Comparison of ENCODE assay signal across 2 cellular contexts in the genomic region with DNA sequence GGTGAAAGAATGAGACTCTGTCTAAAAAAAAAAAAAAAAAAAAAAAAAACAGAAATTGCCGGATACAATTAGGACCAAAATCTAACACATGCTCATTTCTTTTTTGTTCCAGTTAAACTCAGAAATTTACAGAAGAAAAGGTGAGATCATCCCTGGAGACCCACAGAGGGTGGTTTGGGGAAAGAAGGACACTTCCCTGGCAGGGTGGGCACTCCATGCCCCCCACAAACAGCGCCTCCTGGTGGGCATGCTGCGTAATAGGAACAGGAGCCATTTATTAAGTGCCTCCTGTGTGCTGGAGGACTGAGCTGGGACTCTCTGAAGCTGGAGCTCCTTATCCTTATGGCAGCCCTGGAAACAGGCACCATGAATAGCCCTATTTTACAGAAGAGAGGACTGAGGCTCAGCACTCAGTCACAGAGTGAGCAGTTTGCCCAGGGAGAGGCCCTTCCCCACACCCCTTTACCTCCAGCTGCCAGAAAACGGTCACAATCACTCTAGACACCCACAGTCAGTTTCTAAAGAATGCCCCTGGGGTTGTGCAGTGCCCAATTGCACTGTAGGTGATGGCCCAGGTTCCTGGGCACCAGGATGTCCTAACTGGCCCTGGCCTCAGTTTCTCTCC.
TF ChIP-seq lines count a peak whose summit lies in the region.

No MANE protein-coding gene starts in this region.

TF ChIP-seq in HEK293, 187 proteins besides CTCF, POLR2A, EP300 and RAD21 (continued from another document and continues in another):
- TF ChIP-seq ZNF518A (tag by site-specific recombination; conservative IDR thresholded peaks at IDR 0.05; ENCODE audit: low read depth) (no peak), ZNF501 (tag by site-specific recombination; IDR thresholded peaks at IDR 0.05) (no peak), ZNF639 (tag by site-specific recombination; IDR thresholded peaks at IDR 0.05) (no peak), ZNF544 (tag by site-specific recombination; IDR thresholded peaks at IDR 0.05) (no peak), ZNF585B (tag by site-specific recombination; IDR thresholded peaks at IDR 0.05) (no peak), ZNF837 (tag by site-specific recombination; IDR thresholded peaks at IDR 0.05) (no peak), ZNF561 (tag by site-specific recombination; IDR thresholded peaks at IDR 0.05; ENCODE audit: borderline replicate concordance) (0 out of 2 replicates have a peak, but pooled peaks have one; percentile 34), ZNF629 (tag by site-specific recombination; IDR thresholded peaks at IDR 0.05) (no peak), ZNF580 (tag by site-specific recombination; IDR thresholded peaks at IDR 0.05) (0 out of 2 replicates have a peak, but pooled peaks have one; percentile 30), TCF7L2 (IDR thresholded peaks at IDR 0.05; ENCODE audit: borderline replicate concordance, low read depth, low read length) (no peak), ZNF324 (tag by site-specific recombination; IDR thresholded peaks at IDR 0.05) (no peak)
- TF ChIP-seq, protein P1, sequence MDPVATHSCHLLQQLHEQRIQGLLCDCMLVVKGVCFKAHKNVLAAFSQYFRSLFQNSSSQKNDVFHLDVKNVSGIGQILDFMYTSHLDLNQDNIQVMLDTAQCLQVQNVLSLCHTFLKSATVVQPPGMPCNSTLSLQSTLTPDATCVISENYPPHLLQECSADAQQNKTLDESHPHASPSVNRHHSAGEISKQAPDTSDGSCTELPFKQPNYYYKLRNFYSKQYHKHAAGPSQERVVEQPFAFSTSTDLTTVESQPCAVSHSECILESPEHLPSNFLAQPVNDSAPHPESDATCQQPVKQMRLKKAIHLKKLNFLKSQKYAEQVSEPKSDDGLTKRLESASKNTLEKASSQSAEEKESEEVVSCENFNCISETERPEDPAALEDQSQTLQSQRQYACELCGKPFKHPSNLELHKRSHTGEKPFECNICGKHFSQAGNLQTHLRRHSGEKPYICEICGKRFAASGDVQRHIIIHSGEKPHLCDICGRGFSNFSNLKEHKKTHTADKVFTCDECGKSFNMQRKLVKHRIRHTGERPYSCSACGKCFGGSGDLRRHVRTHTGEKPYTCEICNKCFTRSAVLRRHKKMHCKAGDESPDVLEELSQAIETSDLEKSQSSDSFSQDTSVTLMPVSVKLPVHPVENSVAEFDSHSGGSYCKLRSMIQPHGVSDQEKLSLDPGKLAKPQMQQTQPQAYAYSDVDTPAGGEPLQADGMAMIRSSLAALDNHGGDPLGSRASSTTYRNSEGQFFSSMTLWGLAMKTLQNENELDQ (tag by site-specific recombination; IDR thresholded peaks at IDR 0.05; ENCODE audit: low read depth), result no peak
- TF ChIP-seq, protein P2, sequence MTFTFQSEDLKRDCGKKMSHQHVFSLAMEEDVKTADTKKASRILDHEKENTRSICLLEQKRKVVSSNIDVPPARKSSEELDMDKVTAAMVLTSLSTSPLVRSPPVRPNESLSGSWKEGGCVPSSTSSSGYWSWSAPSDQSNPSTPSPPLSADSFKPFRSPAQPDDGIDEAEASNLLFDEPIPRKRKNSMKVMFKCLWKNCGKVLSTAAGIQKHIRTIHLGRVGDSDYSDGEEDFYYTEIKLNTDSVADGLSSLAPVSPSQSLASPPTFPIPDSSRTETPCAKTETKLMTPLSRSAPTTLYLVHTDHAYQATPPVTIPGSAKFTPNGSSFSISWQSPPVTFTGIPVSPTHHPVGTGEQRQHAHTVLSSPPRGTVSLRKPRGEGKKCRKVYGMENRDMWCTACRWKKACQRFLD (tag by site-specific recombination; IDR thresholded peaks at IDR 0.05), result no peak

TF ChIP-seq in HepG2, 621 proteins besides CTCF, POLR2A, EP300 and RAD21 (continued from another document):
- TF ChIP-seq, protein P3, sequence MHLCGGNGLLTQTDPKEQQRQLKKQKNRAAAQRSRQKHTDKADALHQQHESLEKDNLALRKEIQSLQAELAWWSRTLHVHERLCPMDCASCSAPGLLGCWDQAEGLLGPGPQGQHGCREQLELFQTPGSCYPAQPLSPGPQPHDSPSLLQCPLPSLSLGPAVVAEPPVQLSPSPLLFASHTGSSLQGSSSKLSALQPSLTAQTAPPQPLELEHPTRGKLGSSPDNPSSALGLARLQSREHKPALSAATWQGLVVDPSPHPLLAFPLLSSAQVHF (CRISPR knock-in tag; IDR thresholded peaks at IDR 0.05), result no peak
- TF ChIP-seq SMARCE1 (IDR thresholded peaks at IDR 0.05; ENCODE audit: borderline replicate concordance) (no peak), TEAD3 (CRISPR knock-in tag; optimal IDR thresholded peaks at IDR 0.05; ENCODE audit: borderline replicate concordance) (peak; percentile 50), IKZF1 (IDR thresholded peaks at IDR 0.05) (no peak), PLSCR1 (CRISPR knock-in tag; IDR thresholded peaks at IDR 0.05; ENCODE audit: borderline replicate concordance) (no peak), NR2C2 (CRISPR knock-in tag; IDR thresholded peaks at IDR 0.05; ENCODE audit: borderline replicate concordance) (no peak), MAFG (CRISPR knock-in tag; IDR thresholded peaks at IDR 0.05) (no peak), FOXK2 (IDR thresholded peaks at IDR 0.05) (no peak), NR2F6 (IDR thresholded peaks at IDR 0.05) (no peak), NR2F6 (CRISPR knock-in tag; IDR thresholded peaks at IDR 0.05) (no peak), ZNF629 (CRISPR knock-in tag; conservative IDR thresholded peaks at IDR 0.05) (no peak), ISL2 (CRISPR knock-in tag; IDR thresholded peaks at IDR 0.05) (no peak), TBP (CRISPR knock-in tag; IDR thresholded peaks at IDR 0.05) (no peak), SPEN (CRISPR knock-in tag; IDR thresholded peaks at IDR 0.05; ENCODE audit: low read depth) (no peak), ZKSCAN8 (CRISPR knock-in tag; IDR thresholded peaks at IDR 0.05; ENCODE audit: borderline replicate concordance) (peak; percentile 84; the same call in 1 of the 2 replicates)
- TF ChIP-seq, protein P4, sequence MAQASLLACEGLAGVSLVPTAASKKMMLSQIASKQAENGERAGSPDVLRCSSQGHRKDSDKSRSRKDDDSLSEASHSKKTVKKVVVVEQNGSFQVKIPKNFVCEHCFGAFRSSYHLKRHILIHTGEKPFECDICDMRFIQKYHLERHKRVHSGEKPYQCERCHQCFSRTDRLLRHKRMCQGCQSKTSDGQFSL (CRISPR knock-in tag; IDR thresholded peaks at IDR 0.05), result peak; percentile 35; the same call in 1 of the 2 replicates
